ENCODE assay signal across 14 cellular contexts in genomic region chr15:32872606-32873291, GRCh38.
DNase-seq lines count a peak whose midpoint lies in the region; ATAC-seq and TF ChIP-seq lines count a peak whose summit lies in the region.
"Had no signal": no experiment of that assay in that cellular context is flagged by ENCODE, and none has a peak within 500 bp of the region (broad histone marks: within the 10 kb centered on the region; RNA-seq: fewer than 3 reads in every experiment).

No MANE protein-coding gene starts in this region.

- no peaks in the 10 kb centered on the region for H3K27me3 ChIP-seq in ACC112 (ENCODE audit: insufficient read depth, low read length)

- ATAC-seq in Right ventricle myocardium superior (ENCODE audit: poor library complexity): peak; percentile 92
- ATAC-seq in activated naive CD8-positive, alpha-beta T cell treated with anti-CD3 and anti-CD28 coated beads, Interleukin-2, amount 50 U/mL, for 24 hours: no peak
- ATAC-seq in HG03025 (IDR thresholded peaks at IDR 0.05; ENCODE audit: low FRiP score, unreplicated experiment): no peak
- ATAC-seq: HCT116 had no signal

- intact Hi-C loops in Right ventricle myocardium superior (cut with DNase I): no loop called here

- peaks cover 44% of the 10 kb centered on the region for H3K4me1 Mint-ChIP-seq in osteocyte (ENCODE audit: unreplicated experiment)
- H3K4me1 Mint-ChIP-seq in activated naive CD8-positive, alpha-beta T cell treated with anti-CD3 and anti-CD28 coated beads, Interleukin-2, amount 50 U/mL, for 24 hours: no peaks in the 10 kb centered on the region
- H3K4me1 Mint-ChIP-seq: activated naive CD4-positive, alpha-beta T cell treated with anti-CD3 and anti-CD28 coated beads, Interleukin-2, amount 10 ng/mL, durations not matched to agents 7 days and 5 days had no signal

- H3K4me3 ChIP-seq in ACC112 (ENCODE audit: low read depth, low read length): no peak overlapping the region

- H3K79me2 ChIP-seq in ACC112 (ENCODE audit: control insufficient read depth, insufficient read depth, low read length, unreplicated experiment): no peaks in the 10 kb centered on the region

- H3K36me3 Mint-ChIP-seq in osteocyte (ENCODE audit: unreplicated experiment): no peaks in the 10 kb centered on the region
- H3K36me3 Mint-ChIP-seq in activated naive CD8-positive, alpha-beta T cell treated with anti-CD3 and anti-CD28 coated beads, Interleukin-2, amount 50 U/mL, for 24 hours (ENCODE audit: low read depth): no peaks in the 10 kb centered on the region
- H3K36me3 Mint-ChIP-seq: activated naive CD4-positive, alpha-beta T cell treated with anti-CD3 and anti-CD28 coated beads, Interleukin-2, amount 10 ng/mL, durations not matched to agents 7 days and 5 days had no signal

- H3K9me3 Mint-ChIP-seq in osteocyte (ENCODE audit: unreplicated experiment): no peaks in the 10 kb centered on the region
- no peaks in the 10 kb centered on the region for H3K9me3 Mint-ChIP-seq in activated naive CD8-positive, alpha-beta T cell treated with anti-CD3 and anti-CD28 coated beads, Interleukin-2, amount 50 U/mL, for 24 hours
- H3K9me3 Mint-ChIP-seq: activated naive CD4-positive, alpha-beta T cell treated with anti-CD3 and anti-CD28 coated beads, Interleukin-2, amount 10 ng/mL, durations not matched to agents 7 days and 5 days; IgD-negative memory B cell had no signal

- peak overlapping the region; percentile 36; the same call in 1 of the 2 replicates for H3K27ac ChIP-seq in ACC112 (ENCODE audit: low read depth, low read length)

- H3K27me3 Mint-ChIP-seq in osteocyte (ENCODE audit: unreplicated experiment): no peaks in the 10 kb centered on the region
- H3K27me3 Mint-ChIP-seq in activated naive CD8-positive, alpha-beta T cell treated with anti-CD3 and anti-CD28 coated beads, Interleukin-2, amount 50 U/mL, for 24 hours: peaks cover 3% of the 10 kb centered on the region
- H3K27me3 Mint-ChIP-seq: activated naive CD4-positive, alpha-beta T cell treated with anti-CD3 and anti-CD28 coated beads, Interleukin-2, amount 10 ng/mL, durations not matched to agents 7 days and 5 days had no signal

- peak; percentile 49 for DNase-seq in RPMI7951 (ENCODE audit: low read depth)
- peak; percentile 52 for DNase-seq in Right ventricle myocardium superior
- no peak for DNase-seq in osteocyte (ENCODE audit: extremely low spot score, unreplicated experiment)
- DNase-seq in activated naive CD8-positive, alpha-beta T cell treated with anti-CD3 and anti-CD28 coated beads, Interleukin-2, amount 50 U/mL, for 24 hours: no peak
- no peak for DNase-seq in effector CD4-positive, alpha-beta T cell
- no peak for DNase-seq in AG08395 (ENCODE audit: low spot score)
- DNase-seq: activated naive CD4-positive, alpha-beta T cell treated with anti-CD3 and anti-CD28 coated beads, Interleukin-2, amount 10 ng/mL, durations not matched to agents 7 days and 5 days; DND-41; NCI-H2029 treated with DMSO at 0.1 percent for 48 hours; OCI-M1 had no signal

- peak overlapping the region; percentile 47 for H2AFZ ChIP-seq in ACC112 (ENCODE audit: low read length, unreplicated experiment)

- H3K27ac Mint-ChIP-seq in osteocyte (ENCODE audit: unreplicated experiment): peak overlapping the region; percentile 75
- H3K27ac Mint-ChIP-seq in activated naive CD8-positive, alpha-beta T cell treated with anti-CD3 and anti-CD28 coated beads, Interleukin-2, amount 50 U/mL, for 24 hours: no peak overlapping the region
- H3K27ac Mint-ChIP-seq: activated naive CD4-positive, alpha-beta T cell treated with anti-CD3 and anti-CD28 coated beads, Interleukin-2, amount 10 ng/mL, durations not matched to agents 7 days and 5 days; IgD-negative memory B cell had no signal

- no peaks in the 10 kb centered on the region for H3K36me3 ChIP-seq in ACC112 (ENCODE audit: insufficient read depth, low read length)

- TF ChIP-seq CTCF in osteocyte (IDR thresholded peaks at IDR 0.05): no peak

- no peak overlapping the region for H3K4me3 Mint-ChIP-seq in osteocyte (ENCODE audit: unreplicated experiment)
- H3K4me3 Mint-ChIP-seq in activated naive CD8-positive, alpha-beta T cell treated with anti-CD3 and anti-CD28 coated beads, Interleukin-2, amount 50 U/mL, for 24 hours: no peak overlapping the region
- H3K4me3 Mint-ChIP-seq: activated naive CD4-positive, alpha-beta T cell treated with anti-CD3 and anti-CD28 coated beads, Interleukin-2, amount 10 ng/mL, durations not matched to agents 7 days and 5 days had no signal

- peaks cover 29% of the 10 kb centered on the region for H3K4me1 ChIP-seq in ACC112 (ENCODE audit: control insufficient read depth, insufficient read depth, low read length, unreplicated experiment)

Comparison
In these comparisons a context has a peak if more than half of its experiments do, and no peak if none do; other contexts are left out.
1. DNase-seq: peak in RPMI7951 (single experiment) and Right ventricle myocardium superior (single experiment); none in osteocyte (single experiment), activated naive CD8-positive, alpha-beta T cell treated with anti-CD3 and anti-CD28 coated beads, Interleukin-2, amount 50 U/mL, for 24 hours (single experiment), effector CD4-positive, alpha-beta T cell (single experiment) and AG08395 (single experiment).